ENCODE assay signal across 11 cellular contexts in genomic region chr16:4386452-4386813, GRCh38. TPM values are rescaled to one million over a fixed set of nuclear protein-coding genes. Genes with fewer than 3 reads are reported as not detected.
DNase-seq lines count a peak whose midpoint lies in the region; ATAC-seq and TF ChIP-seq lines count a peak whose summit lies in the region.
"Had no signal": no experiment of that assay in that cellular context is flagged by ENCODE, and none has a peak within 500 bp of the region (broad histone marks: within the 10 kb centered on the region; RNA-seq: fewer than 3 reads in every experiment).

No MANE protein-coding gene starts in this region.

- intact Hi-C loops in Panc1 (cut with micrococcal nuclease; ENCODE audit: unreplicated experiment) = no loop called here
- intact Hi-C loops in sciatic nerve (cut with DNase I) = no loop called here

- H3K4me3 ChIP-seq in Panc1 (ENCODE audit: low read depth in 2 of 2, low read length in 2 of 2) (no peak overlapping the region), gastroesophageal sphincter (no peak overlapping the region)

- no peaks in the 10 kb centered on the region for H3K27me3 ChIP-seq in Panc1 (ENCODE audit: control insufficient read depth, insufficient read depth, low read length)
- H3K27me3 ChIP-seq in gastroesophageal sphincter = no peaks in the 10 kb centered on the region

- BruUV-seq in Panc1 (replicated peaks; lab: Mats Ljungman, UMichigan) = no TSS peak

- TF ChIP-seq POLR2A in gastroesophageal sphincter (IDR thresholded peaks at IDR 0.05) = no peak

- WGBS in gastroesophageal sphincter (ENCODE audit: low coverage in 1 of 2), 2 donors = no CpG with 5 or more reads among the region's 8 CpGs

- in situ Hi-C loops in Panc1 (cut with HindIII; ENCODE audit: low pct_unique_long_range_greater_than_20kb, low sequenced_read_pairs) = no loop called here

- no peaks in the 10 kb centered on the region for H3K36me3 ChIP-seq in Panc1 (ENCODE audit: control insufficient read depth, insufficient read depth, low read length)
- H3K36me3 ChIP-seq in gastroesophageal sphincter = peaks cover 0 to 89% of the 10 kb centered on the region in 2 donors

- TF ChIP-seq EP300 in gastroesophageal sphincter (IDR thresholded peaks at IDR 0.05) = no peak

- CTCF ChIA-PET in Panc1 (lab: Charles Lee) = interaction anchor here (1.3 kb wide), 1 partner anchor 16 kb away, joined by 3 read pairs; no protein-coding TSS in a partner anchor

- H3K27ac ChIP-seq in Panc1 (ENCODE audit: low read length) (no peak overlapping the region), gastroesophageal sphincter (peak overlapping the region in 3 of 4 donors; percentile 26 to 67 (median 41))
- H3K27ac ChIP-seq: HL-60, VCaP had no signal

- H3K4me1 ChIP-seq in Panc1 (ENCODE audit: control insufficient read depth, insufficient read depth, low read length) (peaks cover 28% of the 10 kb centered on the region), gastroesophageal sphincter (peaks cover 0 to 59% (median 11%) of the 10 kb centered on the region in 3 donors)

- H3K9me3 ChIP-seq in Panc1 (ENCODE audit: control insufficient read depth, insufficient read depth, low read depth, low read length) (no peaks in the 10 kb centered on the region), gastroesophageal sphincter (no peaks in the 10 kb centered on the region)

- POLR2A ChIA-PET in Panc1 (lab: Charles Lee) = interaction anchor here (0.6 kb wide), 1 partner anchor 31 kb away, joined by 7 read pairs; no protein-coding TSS in a partner anchor

- peak; percentile 60 for DNase-seq in AG08396 (ENCODE audit: low spot score)
- DNase-seq in Panc1 (ENCODE audit: low read depth, low spot score) = no peak
- DNase-seq in sciatic nerve (ENCODE audit: low spot score) = no peak
- no peak for DNase-seq in HuH-7.5 (ENCODE audit: low spot score)
- no peak for DNase-seq in DMS79 (lab: John Stamatoyannopoulos, UW)

- ATAC-seq in Panc1 (peak; percentile 58), gastroesophageal sphincter (no peak), sciatic nerve (peak; percentile 6), HG03342 (IDR thresholded peaks at IDR 0.05; ENCODE audit: unreplicated experiment) (no peak), GM18511 (IDR thresholded peaks at IDR 0.05; ENCODE audit: unreplicated experiment) (no peak)

- TF ChIP-seq CTCF in Panc1 (IDR thresholded peaks at IDR 0.05) = no peak
- no peak for TF ChIP-seq CTCF in gastroesophageal sphincter (IDR thresholded peaks at IDR 0.05)

RNA-seq across cellular contexts. Expression of gene VASN, which starts 14.8 kb away (rescaled TPM):
- total RNA-seq in Panc1 (2021; ENCODE audit: unreplicated experiment) (33.5 TPM), gastroesophageal sphincter (10 to 100 TPM in 3 of 4 donors, 1 to 10 TPM in 1; 6.8 to 35.8 (median 19.9) TPM), sciatic nerve (38.4 TPM)
- polyA plus RNA-seq in Panc1 (2012; ENCODE audit: insufficient read length) = 34.7 TPM
- polyA plus RNA-seq: CD14-positive monocyte had no signal

RNA-seq across cellular contexts. Expression of gene CORO7, which starts 30.0 kb away (rescaled TPM):
- 37.5 TPM for total RNA-seq in Panc1 (2021; ENCODE audit: unreplicated experiment)
- 27.7 TPM for polyA plus RNA-seq in Panc1 (2012; ENCODE audit: insufficient read length)
- total RNA-seq in gastroesophageal sphincter = 10 to 100 TPM; 11.0 to 38.9 (median 17.8) TPM
- 51.5 TPM for total RNA-seq in sciatic nerve

RNA-seq across cellular contexts. Expression of gene PAM16, which starts 35.3 kb away (rescaled TPM):
- total RNA-seq in Panc1 (2021; ENCODE audit: unreplicated experiment) (104 TPM), gastroesophageal sphincter (10 to 100 TPM; 26.0 to 37.3 (median 34.7) TPM), sciatic nerve (37.8 TPM)
- 105 TPM for polyA plus RNA-seq in Panc1 (2012; ENCODE audit: insufficient read length)

RNA-seq across cellular contexts. Expression of gene DNAJA3, which starts 39.2 kb away (rescaled TPM):
- total RNA-seq in Panc1 (2021; ENCODE audit: unreplicated experiment) = 68.7 TPM
- polyA plus RNA-seq in Panc1 (2012; ENCODE audit: insufficient read length) = 73.2 TPM
- total RNA-seq in gastroesophageal sphincter = 10 to 100 TPM; 39.6 to 55.6 (median 43.9) TPM
- 27.8 TPM for total RNA-seq in sciatic nerve

Comparison
In these comparisons a context has a peak if more than half of its experiments do, and no peak if none do; other contexts are left out.
1. ATAC-seq: peak in Panc1 (single experiment) and sciatic nerve (single experiment); none in gastroesophageal sphincter (single experiment), HG03342 (single experiment) and GM18511 (single experiment).